11 cellular contexts compared by ENCODE assay signal in genomic region chr12:19846561-19846960, GRCh38.
DNase-seq lines count a peak whose midpoint lies in the region; ATAC-seq and TF ChIP-seq lines count a peak whose summit lies in the region.
"Had no signal": no experiment of that assay in that cellular context is flagged by ENCODE, and none has a peak within 500 bp of the region (broad histone marks: within the 10 kb centered on the region; RNA-seq: fewer than 3 reads in every experiment).

No MANE protein-coding gene starts in this region.

- no peaks in the 10 kb centered on the region for H3K27me3 Mint-ChIP-seq in stimulated activated naive CD8-positive, alpha-beta T cell treated with anti-CD3 and anti-CD28 coated beads, Interleukin-15, amount 100 ng/mL, for 72 hours

- H3K4me3 ChIP-seq in HCT116 (replicated peaks in 1 of 2; ENCODE audit: low read depth in 1 of 2, low read length in 2 of 2) (no peak overlapping the region), PC-3 (ENCODE audit: low read length) (no peak overlapping the region), esophagus muscularis mucosa (no peak overlapping the region), rectal smooth muscle tissue (ENCODE audit: low read length) (no peak overlapping the region)
- H3K4me3 ChIP-seq: lung had no signal

- H3K9me2 ChIP-seq in HCT116 (ENCODE audit: insufficient read depth): no peaks in the 10 kb centered on the region
- no peaks in the 10 kb centered on the region for H3K9me2 ChIP-seq in PC-3 (replicated peaks; ENCODE audit: low read length)

- TF ChIP-seq EP300 in esophagus muscularis mucosa (IDR thresholded peaks at IDR 0.05): no peak

- H3K4me1 ChIP-seq in HCT116 (ENCODE audit: control insufficient read depth in 1 of 2, insufficient read depth in 2 of 2, low read length in 2 of 2) (no peaks in the 10 kb centered on the region; a peak in 1 of 4 replicates), PC-3 (ENCODE audit: insufficient read depth, low read length) (peaks cover 17% of the 10 kb centered on the region), esophagus muscularis mucosa (peaks cover 3 to 49% (median 34%) of the 10 kb centered on the region in 4 donors), rectal smooth muscle tissue (ENCODE audit: control insufficient read depth, insufficient read depth, low read length) (peaks cover 13% of the 10 kb centered on the region)

- CTCF ChIA-PET in HCT116 (lab: Charles Lee): no interaction called here
- CTCF ChIA-PET in PC-3 (lab: Charles Lee): no interaction called here

- no peak overlapping the region for H3K27ac ChIP-seq in HCT116 (ENCODE audit: low read depth, low read length)
- no peak overlapping the region for H3K27ac ChIP-seq in PC-3 (ENCODE audit: low read length)
- H3K27ac ChIP-seq in esophagus muscularis mucosa (replicated peaks in 1 of 4): peak overlapping the region; percentile 68 to 78 (median 74)
- H3K27ac ChIP-seq in rectal smooth muscle tissue (ENCODE audit: low read depth, low read length): peak overlapping the region; percentile 63

- H3K4me2 ChIP-seq in HCT116 (ENCODE audit: low read length) (peak overlapping the region; percentile 12; the same call in 1 of the 2 replicates), PC-3 (ENCODE audit: low read length) (peak overlapping the region; percentile 29)

- ATAC-seq in HCT116: no peak
- ATAC-seq in PC-3: 0 out of 2 replicates have a peak, but pooled peaks have one; percentile 42
- ATAC-seq in HG03378 (IDR thresholded peaks at IDR 0.05; ENCODE audit: unreplicated experiment): no peak
- ATAC-seq in stimulated activated naive CD8-positive, alpha-beta T cell treated with anti-CD3 and anti-CD28 coated beads, Interleukin-15, amount 100 ng/mL, for 72 hours: no peak

- no peak overlapping the region for H2AFZ ChIP-seq in HCT116 (ENCODE audit: low read depth, low read length, poor library complexity, severe bottlenecking)
- H2AFZ ChIP-seq in PC-3 (ENCODE audit: low read length): no peak overlapping the region

- no peaks in the 10 kb centered on the region for H3K79me2 ChIP-seq in HCT116 (ENCODE audit: insufficient read depth, low read length)
- no peaks in the 10 kb centered on the region for H3K79me2 ChIP-seq in PC-3 (ENCODE audit: low read length)

- peaks cover 9% of the 10 kb centered on the region for H3K4me1 Mint-ChIP-seq in stimulated activated naive CD8-positive, alpha-beta T cell treated with anti-CD3 and anti-CD28 coated beads, Interleukin-15, amount 100 ng/mL, for 72 hours

- RAD21 ChIA-PET in HCT116 (lab: Charles Lee; ENCODE audit: low non-redundant PET in 1 of 2, low total read pairs in 2 of 2, uncharacterized antibody in 2 of 2, unreplicated experiment in 2 of 2): no interaction called here

- H3K36me3 ChIP-seq in HCT116 (ENCODE audit: control insufficient read depth in 1 of 2, insufficient read depth in 2 of 2, low read length in 2 of 2) (no peaks in the 10 kb centered on the region), PC-3 (ENCODE audit: low read depth, low read length) (no peaks in the 10 kb centered on the region), esophagus muscularis mucosa (no peaks in the 10 kb centered on the region), rectal smooth muscle tissue (ENCODE audit: control insufficient read depth, insufficient read depth, low read length) (no peaks in the 10 kb centered on the region)

- H3K9me3 Mint-ChIP-seq in stimulated activated naive CD8-positive, alpha-beta T cell treated with anti-CD3 and anti-CD28 coated beads, Interleukin-15, amount 100 ng/mL, for 72 hours: peaks cover 4 to 19% of the 10 kb centered on the region in 2 donors

- H3K9ac ChIP-seq in HCT116 (ENCODE audit: low read length) (no peak overlapping the region), PC-3 (ENCODE audit: low read length) (no peak overlapping the region), rectal smooth muscle tissue (ENCODE audit: low read length) (no peak overlapping the region)

- TF ChIP-seq RAD21 in HCT116 (IDR thresholded peaks at IDR 0.05; ENCODE audit: low read depth): no peak

- no peak overlapping the region for H3K27ac Mint-ChIP-seq in stimulated activated naive CD8-positive, alpha-beta T cell treated with anti-CD3 and anti-CD28 coated beads, Interleukin-15, amount 100 ng/mL, for 72 hours

- H3K4me3 Mint-ChIP-seq in stimulated activated naive CD8-positive, alpha-beta T cell treated with anti-CD3 and anti-CD28 coated beads, Interleukin-15, amount 100 ng/mL, for 72 hours: no peak overlapping the region

- intact Hi-C loops in HCT116 (cut with micrococcal nuclease): no loop called here
- intact Hi-C loops in PC-3 (cut with micrococcal nuclease): no loop called here
- intact Hi-C loops in esophagus muscularis mucosa (cut with DNase I): no loop called here

- no peaks in the 10 kb centered on the region for H3F3A ChIP-seq in PC-3 (ENCODE audit: low read length, unreplicated experiment)

- H4K20me1 ChIP-seq in HCT116 (ENCODE audit: insufficient read depth) (no peaks in the 10 kb centered on the region), PC-3 (ENCODE audit: low read length) (no peaks in the 10 kb centered on the region)

- DNase-seq in HCT116 (ENCODE audit: low read depth, low spot score) (no peak), PC-3 (peak; percentile 56), esophagus muscularis mucosa (ENCODE audit: extremely low spot score) (no peak), NCI-H2171 (lab: John Stamatoyannopoulos, UW) (no peak)
- DNase-seq in activated CD4-positive, alpha-beta T cell treated with anti-CD3 and anti-CD28 coated beads for 48 hours: no peak
- no peak for DNase-seq in stimulated activated naive CD8-positive, alpha-beta T cell treated with anti-CD3 and anti-CD28 coated beads, Interleukin-15, amount 100 ng/mL, for 72 hours
- DNase-seq: central memory CD4-positive, alpha-beta T cell; NCI-H1105 treated with DMSO at 0.1 percent for 48 hours had no signal

- H3K27me3 ChIP-seq in HCT116 (ENCODE audit: insufficient read depth, low read length): no peaks in the 10 kb centered on the region
- H3K27me3 ChIP-seq in PC-3 (ENCODE audit: low read length): no peaks in the 10 kb centered on the region
- no peaks in the 10 kb centered on the region for H3K27me3 ChIP-seq in esophagus muscularis mucosa
- H3K27me3 ChIP-seq in rectal smooth muscle tissue (ENCODE audit: control insufficient read depth, insufficient read depth, low read length): no peaks in the 10 kb centered on the region

- H3K9me3 ChIP-seq in HCT116 (ENCODE audit: control insufficient read depth in 1 of 2, insufficient read depth in 1 of 2, low read depth in 1 of 2, low read length in 2 of 2) (no peaks in the 10 kb centered on the region), PC-3 (ENCODE audit: low read length) (no peaks in the 10 kb centered on the region), esophagus muscularis mucosa (peaks cover 0 to 14% (median 10%) of the 10 kb centered on the region in 4 donors)

- 42% methylated on average over 3 of the region's 3 CpGs for WGBS in esophagus muscularis mucosa

- TF ChIP-seq CTCF in HCT116 (IDR thresholded peaks at IDR 0.05 in 2 of 3, conservative IDR thresholded peaks at IDR 0.05 in 1 of 3; ENCODE audit: borderline replicate concordance in 1 of 3, insufficient read depth in 1 of 3, low read depth in 2 of 3, low read length in 2 of 3) (no peak), PC-3 (conservative IDR thresholded peaks at IDR 0.05; ENCODE audit: low read depth, low read length) (no peak), esophagus muscularis mucosa (IDR thresholded peaks at IDR 0.05) (no peak)

- POLR2A ChIA-PET in HCT116 (lab: Charles Lee) (no interaction called here), PC-3 (lab: Charles Lee; ENCODE audit: unreplicated experiment) (no interaction called here)

- TF ChIP-seq POLR2A in HCT116 (IDR thresholded peaks at IDR 0.05; ENCODE audit: borderline replicate concordance, extremely low read depth, insufficient read depth, insufficient read length) (no peak), esophagus muscularis mucosa (IDR thresholded peaks at IDR 0.05; ENCODE audit: low read depth) (no peak)

- no TSS peak for BruUV-seq in HCT116 (replicated peaks; lab: Mats Ljungman, UMichigan)
- BruUV-seq in PC-3 (replicated peaks; lab: Mats Ljungman, UMichigan): no TSS peak

TF ChIP-seq in HCT116, 20 proteins besides CTCF, POLR2A, EP300 and RAD21:
- TF ChIP-seq FOSL1 (IDR thresholded peaks at IDR 0.05; ENCODE audit: low read depth) (peak; percentile 27; the same call in 1 of the 2 replicates), CEBPB (IDR thresholded peaks at IDR 0.05; ENCODE audit: low read depth) (0 out of 2 replicates have a peak, but pooled peaks have one; percentile 28), SP1 (IDR thresholded peaks at IDR 0.05; ENCODE audit: low read depth) (no peak)

Comparison
In these comparisons a context has a peak if more than half of its experiments do, and no peak if none do; other contexts are left out.
1. H3K27ac ChIP-seq: peak in esophagus muscularis mucosa (4 of 4) and rectal smooth muscle tissue (single experiment); none in HCT116 (single experiment) and PC-3 (single experiment).